In the genomic region with DNA sequence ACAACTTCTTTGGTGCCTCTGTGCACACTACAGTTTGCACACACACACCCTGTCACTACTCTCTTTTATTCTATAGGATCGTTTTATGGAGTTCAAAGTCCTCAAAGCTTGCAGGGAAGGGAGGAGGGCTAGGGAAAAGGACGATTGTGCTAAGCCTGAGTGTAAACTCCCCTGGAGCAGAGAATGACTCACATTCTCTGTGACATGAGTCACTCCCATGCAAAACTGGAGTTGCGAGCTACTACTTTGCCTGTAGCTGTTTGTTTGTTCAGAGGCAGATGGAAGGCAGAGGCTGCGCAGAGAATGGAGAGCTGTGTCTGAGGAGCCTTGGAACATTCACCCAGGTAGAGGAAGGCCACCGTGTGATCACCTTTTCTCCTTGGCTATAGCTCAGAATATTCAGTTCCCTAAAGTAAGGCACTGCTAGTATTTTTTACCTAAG, we compare ENCODE assay signal across 9 cellular contexts.
DNase-seq lines count a peak whose midpoint lies in the region; ATAC-seq and TF ChIP-seq lines count a peak whose summit lies in the region.
"Had no signal": no experiment of that assay in that cellular context is flagged by ENCODE, and none has a peak within 500 bp of the region (broad histone marks: within the 10 kb centered on the region; RNA-seq: fewer than 3 reads in every experiment).

No MANE protein-coding gene starts in this region.

- H3K4me3 Mint-ChIP-seq in osteocyte (ENCODE audit: unreplicated experiment), result peak overlapping the region; percentile 17

- H3K27ac Mint-ChIP-seq in osteocyte (ENCODE audit: unreplicated experiment), result peak overlapping the region; percentile 72

- DNase-seq in NCI-H82 (lab: John Stamatoyannopoulos, UW) (peak; percentile 55), NCI-H82 treated with DMSO at 0.1 percent for 48 hours (lab: John Stamatoyannopoulos, UW; ENCODE audit: unreplicated experiment) (no peak), SJSA1 (ENCODE audit: low read depth in 1 of 2, low spot score in 2 of 2) (peak; percentile 82), fibroblast of the conjunctiva (ENCODE audit: low read depth) (peak; percentile 64), osteocyte (ENCODE audit: extremely low spot score, unreplicated experiment) (no peak), GM19238 (ENCODE audit: insufficient read length, low spot score) (no peak)

- H3K36me3 ChIP-seq in HUES48 (ENCODE audit: control insufficient read depth, insufficient read depth, low read length) (no peaks in the 10 kb centered on the region), SJSA1 (no peaks in the 10 kb centered on the region)
- H3K36me3 ChIP-seq: BLaER1 had no signal

- H3K27ac ChIP-seq in HUES48 (ENCODE audit: low read depth, low read length) (peak overlapping the region; percentile 69), SJSA1 (peak overlapping the region; percentile 81)
- H3K27ac ChIP-seq: BLaER1 had no signal

- no peak overlapping the region for H3K9ac ChIP-seq in HUES48 (ENCODE audit: low read depth, low read length)
- H3K9ac ChIP-seq: BLaER1 had no signal

- H3K4me3 ChIP-seq in HUES48 (ENCODE audit: low read depth, low read length), result peak overlapping the region; percentile 12; the same call in 1 of the 2 replicates
- peak overlapping the region; percentile 27; the same call in 1 of the 2 replicates for H3K4me3 ChIP-seq in SJSA1
- H3K4me3 ChIP-seq: BLaER1 had no signal

- peaks cover 23% of the 10 kb centered on the region for H3K4me1 ChIP-seq in HUES48 (ENCODE audit: control insufficient read depth, insufficient read depth, low read length)
- H3K4me1 ChIP-seq in SJSA1 (replicated peaks), result peaks cover 36% of the 10 kb centered on the region
- H3K4me1 ChIP-seq: BLaER1 had no signal

- no peaks in the 10 kb centered on the region for H3K9me3 Mint-ChIP-seq in osteocyte (ENCODE audit: unreplicated experiment)

- H3K27me3 ChIP-seq in HUES48 (ENCODE audit: control insufficient read depth, insufficient read depth, low read length) (peaks cover 33% of the 10 kb centered on the region), SJSA1 (replicated peaks) (no peaks in the 10 kb centered on the region)
- H3K27me3 ChIP-seq: BLaER1 had no signal

- TF ChIP-seq CTCF in osteocyte (IDR thresholded peaks at IDR 0.05), result no peak

- peaks cover 38% of the 10 kb centered on the region for H3K4me1 Mint-ChIP-seq in osteocyte (ENCODE audit: unreplicated experiment)

- ATAC-seq in GM21825 (IDR thresholded peaks at IDR 0.05; ENCODE audit: unreplicated experiment), result peak; percentile 95

- no peaks in the 10 kb centered on the region for H3K27me3 Mint-ChIP-seq in osteocyte (ENCODE audit: unreplicated experiment)

- H3K9me3 ChIP-seq in HUES48 (ENCODE audit: control insufficient read depth, insufficient read depth, low read length) (no peaks in the 10 kb centered on the region), SJSA1 (replicated peaks) (no peaks in the 10 kb centered on the region)
- H3K9me3 ChIP-seq: BLaER1 had no signal

- no peaks in the 10 kb centered on the region for H3K36me3 Mint-ChIP-seq in osteocyte (ENCODE audit: unreplicated experiment)

Comparison
In these comparisons a context has a peak if more than half of its experiments do, and no peak if none do; other contexts are left out.
1. DNase-seq: peak in NCI-H82 (single experiment), SJSA1 (2 of 2) and fibroblast of the conjunctiva (single experiment); none in NCI-H82 treated with DMSO at 0.1 percent for 48 hours (single experiment), osteocyte (single experiment) and GM19238 (single experiment).